ENCODE assay signal across 1 cellular context in the genomic region with DNA sequence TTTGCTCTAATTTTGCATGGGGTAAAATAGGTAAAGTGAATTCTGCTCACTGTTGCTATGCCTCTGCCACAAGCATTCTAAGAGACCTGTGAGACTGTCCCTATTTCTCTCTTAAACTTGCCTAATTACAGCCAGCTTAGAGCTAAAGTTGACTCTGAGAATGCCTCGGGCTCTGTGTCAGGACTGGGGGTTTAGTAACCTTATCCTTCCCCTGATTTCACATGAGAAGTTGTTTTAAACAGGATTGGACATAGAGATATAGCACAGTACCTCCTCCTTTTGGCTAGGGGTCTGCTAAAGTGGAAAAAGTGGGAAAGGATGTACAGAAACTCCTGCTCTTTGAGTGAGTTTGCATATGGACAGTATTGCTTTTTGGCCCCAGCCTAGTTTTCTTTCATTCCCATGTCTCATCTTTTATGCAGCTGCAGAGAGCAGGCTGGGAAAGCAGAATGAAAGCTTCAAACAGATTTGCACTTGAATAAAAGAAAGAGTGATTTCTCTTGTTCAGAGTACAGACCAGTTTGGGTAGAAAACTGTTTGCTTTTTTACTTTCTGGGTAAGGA.
TF ChIP-seq lines count a peak whose summit lies in the region.

No MANE protein-coding gene starts in this region.

TF ChIP-seq in liver, 16 proteins besides CTCF, POLR2A, EP300 and RAD21 (continued from another document):
- TF ChIP-seq, protein P1, sequence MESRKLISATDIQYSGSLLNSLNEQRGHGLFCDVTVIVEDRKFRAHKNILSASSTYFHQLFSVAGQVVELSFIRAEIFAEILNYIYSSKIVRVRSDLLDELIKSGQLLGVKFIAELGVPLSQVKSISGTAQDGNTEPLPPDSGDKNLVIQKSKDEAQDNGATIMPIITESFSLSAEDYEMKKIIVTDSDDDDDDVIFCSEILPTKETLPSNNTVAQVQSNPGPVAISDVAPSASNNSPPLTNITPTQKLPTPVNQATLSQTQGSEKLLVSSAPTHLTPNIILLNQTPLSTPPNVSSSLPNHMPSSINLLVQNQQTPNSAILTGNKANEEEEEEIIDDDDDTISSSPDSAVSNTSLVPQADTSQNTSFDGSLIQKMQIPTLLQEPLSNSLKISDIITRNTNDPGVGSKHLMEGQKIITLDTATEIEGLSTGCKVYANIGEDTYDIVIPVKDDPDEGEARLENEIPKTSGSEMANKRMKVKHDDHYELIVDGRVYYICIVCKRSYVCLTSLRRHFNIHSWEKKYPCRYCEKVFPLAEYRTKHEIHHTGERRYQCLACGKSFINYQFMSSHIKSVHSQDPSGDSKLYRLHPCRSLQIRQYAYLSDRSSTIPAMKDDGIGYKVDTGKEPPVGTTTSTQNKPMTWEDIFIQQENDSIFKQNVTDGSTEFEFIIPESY (IDR thresholded peaks at IDR 0.05) = no peak
- TF ChIP-seq RXRA (IDR thresholded peaks at IDR 0.05) (no peak), GABPA (IDR thresholded peaks at IDR 0.05 in 1 of 2, conservative IDR thresholded peaks at IDR 0.05 in 1 of 2) (no peak), YY1 (IDR thresholded peaks at IDR 0.05) (no peak), FOXA1 (IDR thresholded peaks at IDR 0.05) (no peak)
TF ChIP-seq in liver: peak in this region for 1.
